In the genomic region with DNA sequence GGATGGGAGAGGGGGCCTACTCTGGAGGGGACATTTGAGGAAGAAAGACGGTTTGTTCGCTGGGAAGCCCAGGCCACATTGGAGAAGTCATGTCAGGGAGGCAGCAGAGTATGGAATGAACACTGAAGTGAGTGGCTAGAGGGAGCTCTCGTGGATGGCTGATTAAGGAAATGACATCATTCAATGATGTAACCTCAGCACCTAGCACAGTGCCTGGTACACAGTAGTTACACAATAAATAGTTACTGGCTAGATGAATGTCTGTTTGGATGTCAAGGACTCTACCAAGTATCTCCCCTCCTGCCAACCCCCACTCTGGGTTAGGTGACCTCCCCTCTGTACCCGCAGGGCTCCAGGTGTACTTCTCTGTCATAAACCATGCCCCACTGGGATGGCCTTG, we compare ENCODE assay signal across 28 cellular contexts.
DNase-seq lines count a peak whose midpoint lies in the region; ATAC-seq and TF ChIP-seq lines count a peak whose summit lies in the region.
"Had no signal": no experiment of that assay in that cellular context is flagged by ENCODE, and none has a peak within 500 bp of the region (broad histone marks: within the 10 kb centered on the region; RNA-seq: fewer than 3 reads in every experiment).

No MANE protein-coding gene starts in this region.

- no peak overlapping the region for H2BK120ac ChIP-seq in H9 (ENCODE audit: low read depth, low read length, poor library complexity, severe bottlenecking)

- peaks cover 4 to 6% of the 10 kb centered on the region in 2 donors for H3K9me3 Mint-ChIP-seq in stimulated activated naive CD8-positive, alpha-beta T cell treated with anti-CD3 and anti-CD28 coated beads, Interleukin-15, amount 100 ng/mL, for 72 hours
- H3K9me3 Mint-ChIP-seq in H9 = no peaks in the 10 kb centered on the region
- H3K9me3 Mint-ChIP-seq: CD8-positive, alpha-beta T cell; GM23338 had no signal

- no peak overlapping the region for H3K4me3 Mint-ChIP-seq in stimulated activated naive CD8-positive, alpha-beta T cell treated with anti-CD3 and anti-CD28 coated beads, Interleukin-15, amount 100 ng/mL, for 72 hours
- no peak overlapping the region for H3K4me3 Mint-ChIP-seq in H9
- H3K4me3 Mint-ChIP-seq: CD8-positive, alpha-beta T cell; GM23338 had no signal

- H3K9me3 ChIP-seq in H9 (ENCODE audit: control insufficient read depth, low read depth, low read length) = no peaks in the 10 kb centered on the region
- H3K9me3 ChIP-seq: HAP-1, Peyer's patch had no signal

- H3K27ac ChIP-seq in H9 (ENCODE audit: insufficient read length, low read depth, low read length) = no peak overlapping the region
- H3K27ac ChIP-seq: C4-2B, Peyer's patch, SK-N-MC had no signal

- H2AK5ac ChIP-seq in H9 (ENCODE audit: insufficient read length, low read length) = no peak overlapping the region

- no peak overlapping the region for H3K9ac ChIP-seq in H9 (ENCODE audit: extremely low read depth, insufficient read length, low read length)

- WGBS in H9 (ENCODE audit: extremely low coverage, insufficient read length, low lambda C conversion rate) = no CpG with 5 or more reads among the region's 4 CpGs

- TF ChIP-seq CTCF in NB4 (IDR thresholded peaks at IDR 0.05; ENCODE audit: low read depth, low read length) (no peak), H9 (conservative IDR thresholded peaks at IDR 0.05) (no peak)

- no peaks in the 10 kb centered on the region for H3K4me1 Mint-ChIP-seq in stimulated activated naive CD8-positive, alpha-beta T cell treated with anti-CD3 and anti-CD28 coated beads, Interleukin-15, amount 100 ng/mL, for 72 hours
- H3K4me1 Mint-ChIP-seq in H9 = peaks cover 0 to 2% of the 10 kb centered on the region in 2 experiments; a peak in 1 of 4 replicates
- H3K4me1 Mint-ChIP-seq: GM23338 had no signal

- no peak overlapping the region for H2BK5ac ChIP-seq in H9 (ENCODE audit: insufficient read length, low read length)

- no peaks in the 10 kb centered on the region for H3K27me3 ChIP-seq in H9 (ENCODE audit: insufficient read depth, low read length)
- H3K27me3 ChIP-seq: Peyer's patch had no signal

- no peak overlapping the region for H2AFZ ChIP-seq in H9 (ENCODE audit: low read length)

- no peak for TF ChIP-seq POLR2A in NB4 (IDR thresholded peaks at IDR 0.05; ENCODE audit: extremely low read depth, insufficient read length)

- H3K23me2 ChIP-seq in H9 (ENCODE audit: insufficient read length, low read depth, low read length, poor library complexity, severe bottlenecking) = no peaks in the 10 kb centered on the region

- no peak overlapping the region for H3T11ph ChIP-seq in H9 (ENCODE audit: low read length)

- no peak overlapping the region for H3K4ac ChIP-seq in H9 (ENCODE audit: low read depth, low read length)

- H3K4me2 ChIP-seq in H9 (ENCODE audit: insufficient read depth, insufficient read length, low read length) = no peak overlapping the region
- H3K4me2 ChIP-seq: GM23338 had no signal

- H3K56ac ChIP-seq in H9 (ENCODE audit: insufficient read length, low read depth, low read length) = no peak overlapping the region

- H3K4me1 ChIP-seq in H9 (ENCODE audit: insufficient read depth, low read length) = no peaks in the 10 kb centered on the region
- H3K4me1 ChIP-seq: HAP-1, Peyer's patch had no signal

- H4K5ac ChIP-seq in H9 (ENCODE audit: insufficient read length, low read depth, low read length) = no peak overlapping the region

- no peak overlapping the region for H3K18ac ChIP-seq in H9 (ENCODE audit: insufficient read length, low read depth, low read length)

- no peaks in the 10 kb centered on the region for H3K79me2 ChIP-seq in H9 (ENCODE audit: insufficient read depth, low read length)

- peak; percentile 17 for ATAC-seq in stimulated activated naive CD8-positive, alpha-beta T cell treated with anti-CD3 and anti-CD28 coated beads, Interleukin-15, amount 100 ng/mL, for 72 hours
- no peak for ATAC-seq in stimulated activated naive CD8-positive, alpha-beta T cell treated with anti-CD3 and anti-CD28 coated beads, Interleukin-15, Interleukin-2, amounts not matched to agents 100 U/mL and 50 U/mL, for 24 hours
- peak; percentile 39 for ATAC-seq in esophagus mucosa
- ATAC-seq: CD8-positive, alpha-beta T cell; GM12878; GM23338 had no signal

- DNase-seq in stimulated activated naive CD8-positive, alpha-beta T cell treated with anti-CD3 and anti-CD28 coated beads, Interleukin-15, amount 100 ng/mL, for 72 hours = no peak
- DNase-seq in stimulated activated naive CD8-positive, alpha-beta T cell treated with anti-CD3 and anti-CD28 coated beads, Interleukin-15, Interleukin-2, amounts not matched to agents 100 U/mL and 50 U/mL, for 24 hours = no peak
- DNase-seq in NB4 (ENCODE audit: low read depth) = peak; percentile 3
- no peak for DNase-seq in H9
- DNase-seq in AML-193 (lab: John Stamatoyannopoulos, UW) = no peak
- DNase-seq in NCI-H1105 treated with DMSO at 0.1 percent for 48 hours (lab: John Stamatoyannopoulos, UW) = no peak
- DNase-seq: CD8-positive, alpha-beta T cell; DMS 273 treated with DMSO at 0.1 percent for 48 hours; DMS79; EL; GDM1; KBM-7; MM.1S; NCI-H1694; NCI-H2029 treated with DMSO at 0.1 percent for 48 hours; NCI-H446 treated with DMSO at 0.1 percent for 48 hours; NCI-H526; NCI-H82; NK-92 treated with Interleukin-12 subunit alpha and Interleukin-12 subunit beta, amount 100 ng/mL, for 24 hours; OCI-M1; Peyer's patch; SHP77 treated with DMSO at 0.1 percent for 48 hours had no signal

- H2BK20ac ChIP-seq in H9 (ENCODE audit: low read depth, low read length, poor library complexity, severe bottlenecking) = no peak overlapping the region

- H3K23ac ChIP-seq in H9 (ENCODE audit: insufficient read length, low read depth, low read length) = no peak overlapping the region

- no peaks in the 10 kb centered on the region for H3K79me1 ChIP-seq in H9 (ENCODE audit: insufficient read depth, low read depth, low read length, poor library complexity, severe bottlenecking)

- peaks cover 24% of the 10 kb centered on the region for H3K27me3 Mint-ChIP-seq in stimulated activated naive CD8-positive, alpha-beta T cell treated with anti-CD3 and anti-CD28 coated beads, Interleukin-15, amount 100 ng/mL, for 72 hours
- H3K27me3 Mint-ChIP-seq in H9 (ENCODE audit: low read depth) = peaks cover 1% of the 10 kb centered on the region; the same call in 1 of the 2 replicates

- H3K4me3 ChIP-seq in NB4 (ENCODE audit: low read depth, low read length) = no peak overlapping the region
- H3K4me3 ChIP-seq: GM12878, GM23338, HAP-1, Peyer's patch, SK-N-MC had no signal

- no peak overlapping the region for H3K27ac Mint-ChIP-seq in stimulated activated naive CD8-positive, alpha-beta T cell treated with anti-CD3 and anti-CD28 coated beads, Interleukin-15, amount 100 ng/mL, for 72 hours
- no peak overlapping the region; a peak in 1 of 7 replicates for H3K27ac Mint-ChIP-seq in H9
- H3K27ac Mint-ChIP-seq: CD8-positive, alpha-beta T cell; GM23338 had no signal

- H4K91ac ChIP-seq in H9 (ENCODE audit: insufficient read length, low read depth, low read length) = no peak overlapping the region

- no peak overlapping the region for H2BK12ac ChIP-seq in H9 (ENCODE audit: insufficient read length, low read depth, low read length)

- H2BK15ac ChIP-seq in H9 (ENCODE audit: low read depth, low read length) = no peak overlapping the region

- H4K8ac ChIP-seq in H9 (replicated peaks; ENCODE audit: insufficient read length, low read depth, low read length) = no peak overlapping the region

- H3K36me3 Mint-ChIP-seq in H9 (ENCODE audit: insufficient read depth in 1 of 3, low read depth in 3 of 3) = no peaks in the 10 kb centered on the region
- H3K36me3 Mint-ChIP-seq: CD8-positive, alpha-beta T cell had no signal

- no peaks in the 10 kb centered on the region for H4K20me1 ChIP-seq in H9 (ENCODE audit: control insufficient read depth, insufficient read depth, insufficient read length)

- H3K14ac ChIP-seq in H9 (ENCODE audit: insufficient read depth, low read length) = no peak overlapping the region
